14 cellular contexts compared by ENCODE assay signal in the genomic region with DNA sequence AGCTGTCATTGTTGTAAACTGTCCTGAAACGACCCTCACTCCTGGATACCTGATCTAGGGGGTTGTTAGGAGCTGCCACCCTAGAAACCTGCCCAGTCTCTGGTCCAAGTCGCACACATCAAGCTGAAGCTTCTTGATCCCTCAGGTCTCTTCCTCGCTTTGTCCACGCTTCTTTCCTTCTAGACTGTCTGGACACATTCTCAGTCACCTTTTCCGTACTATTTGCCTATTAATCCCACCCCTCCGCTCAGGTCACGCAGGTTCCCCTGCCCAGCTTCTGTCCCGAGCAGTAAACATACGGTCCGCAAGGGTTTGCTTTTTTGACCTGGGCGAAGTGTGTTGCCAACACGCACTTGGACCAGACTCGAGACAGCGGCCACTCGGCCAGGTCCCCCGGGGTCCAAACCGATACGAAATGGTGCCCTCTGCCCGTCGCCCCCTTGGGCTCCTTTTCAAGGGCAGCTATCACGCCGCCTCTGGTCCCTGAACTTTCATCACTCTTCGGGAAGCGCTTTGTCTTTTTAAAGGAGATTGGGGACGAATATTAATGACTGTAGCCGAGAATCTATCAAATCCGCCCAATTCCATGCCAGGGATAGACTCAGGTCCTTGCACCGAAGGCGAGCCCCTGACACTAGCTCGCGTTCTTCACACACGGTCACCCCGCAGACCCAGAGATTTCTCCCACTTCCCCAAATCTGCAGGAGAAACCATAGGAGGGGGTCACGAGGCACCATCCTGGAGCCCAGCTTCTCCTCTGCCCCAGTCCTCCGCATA. TPM values are rescaled to one million over a fixed set of nuclear protein-coding genes. Genes with fewer than 3 reads are reported as not detected.
A peak's percentile ranks its signal among the peaks of the same experiment; 100 is the strongest.
DNase-seq lines count a peak whose midpoint lies in the region; ATAC-seq and TF ChIP-seq lines count a peak whose summit lies in the region.
"Had no signal": no experiment of that assay in that cellular context is flagged by ENCODE, and none has a peak within 500 bp of the region (broad histone marks: within the 10 kb centered on the region; RNA-seq: fewer than 3 reads in every experiment).

No MANE protein-coding gene starts in this region.

- peak; percentile 22 for ATAC-seq in body of pancreas
- ATAC-seq in GM18909 (IDR thresholded peaks at IDR 0.05; ENCODE audit: poor library complexity, unreplicated experiment): no peak
- ATAC-seq: activated T-cell treated with anti-CD3 and anti-CD28 coated beads, Interleukin-2, amount 50 U/mL, for 72 hours had no signal

- H3K27me3 Mint-ChIP-seq in Calu3 (ENCODE audit: unreplicated experiment) (peaks cover 31% of the 10 kb centered on the region), progenitor cell of endocrine pancreas (peaks cover 40% of the 10 kb centered on the region)

- H3K4me1 Mint-ChIP-seq in Calu3 (ENCODE audit: low read depth, unreplicated experiment) (peaks cover 8% of the 10 kb centered on the region), progenitor cell of endocrine pancreas (ENCODE audit: low read depth) (peaks cover 12% of the 10 kb centered on the region)

- H3K4me3 ChIP-seq in body of pancreas (no peak overlapping the region), hepatocyte (peak overlapping the region; percentile 19)

- no TSS peak for BruUV-seq in Calu3 (replicated peaks; lab: Mats Ljungman, UMichigan)

- H3K9me3 ChIP-seq in body of pancreas (no peaks in the 10 kb centered on the region), hepatocyte (ENCODE audit: low read depth) (no peaks in the 10 kb centered on the region)

- no peaks in the 10 kb centered on the region for H3K9me2 ChIP-seq in hepatocyte (replicated peaks; ENCODE audit: insufficient read depth)

- H4K20me1 ChIP-seq in hepatocyte (ENCODE audit: insufficient read depth, poor library complexity, severe bottlenecking): no peaks in the 10 kb centered on the region

- WGBS in body of pancreas, 2 donors: 10 to 29% methylated on average over 35 of the region's 35 CpGs
- 27% methylated on average over 35 of the region's 35 CpGs for WGBS in hepatocyte (ENCODE audit: low lambda C conversion rate, missing lambda C conversion rate)

- H3K79me2 ChIP-seq in hepatocyte: no peaks in the 10 kb centered on the region

- intact Hi-C loops in Calu3 (cut with micrococcal nuclease; ENCODE audit: unreplicated experiment) (loop anchor here (10.0 kb wide), 1 partner anchor 235 kb away; no protein-coding TSS in a partner anchor), body of pancreas (cut with DNase I) (loop anchor here (10.0 kb wide), 1 partner anchor 235 kb away; no protein-coding TSS in a partner anchor)

- no peak for TF ChIP-seq POLR2A in body of pancreas (IDR thresholded peaks at IDR 0.05)

- H3K4me1 ChIP-seq in body of pancreas (peaks cover 17% of the 10 kb centered on the region), hepatocyte (ENCODE audit: insufficient read depth) (no peaks in the 10 kb centered on the region)

- H3K4me2 ChIP-seq in hepatocyte: peak overlapping the region; percentile 90

- peak overlapping the region; percentile 18 for H2AFZ ChIP-seq in hepatocyte

- H3K4me3 Mint-ChIP-seq in Calu3 (ENCODE audit: low read depth, unreplicated experiment) (peak overlapping the region; percentile 54), progenitor cell of endocrine pancreas (ENCODE audit: low read depth) (peak overlapping the region; percentile 69)
- H3K4me3 Mint-ChIP-seq: activated T-cell treated with anti-CD3 and anti-CD28 coated beads, Interleukin-2, amount 50 U/mL, for 72 hours; CD4-positive, alpha-beta T cell; T-helper 2 cell treated with Interferon-gamma antibody and Interleukin-4, amounts not matched to agents 5 μg/mL and 100 μg/mL, for 36 hours had no signal

- H3K27ac ChIP-seq in body of pancreas: no peak overlapping the region
- no peak overlapping the region for H3K27ac ChIP-seq in hepatocyte

- DNase-seq in Calu3: no peak
- DNase-seq in body of pancreas: no peak
- no peak for DNase-seq in hepatocyte (ENCODE audit: low spot score)
- DNase-seq in progenitor cell of endocrine pancreas (ENCODE audit: low spot score, unreplicated experiment): no peak
- no peak for DNase-seq in NCI-H2081 (lab: John Stamatoyannopoulos, UW)
- DNase-seq in LoVo (ENCODE audit: low spot score): no peak
- no peak for DNase-seq in germinal center (ENCODE audit: low spot score)
- DNase-seq: activated T-cell treated with anti-CD3 and anti-CD28 coated beads, Interleukin-2, amount 50 U/mL, for 72 hours; CD4-positive, alpha-beta T cell; effector memory CD4-positive, alpha-beta T cell; midbrain had no signal

- H3K27me3 ChIP-seq in body of pancreas (peaks cover 0 to 6% of the 10 kb centered on the region in 2 donors), hepatocyte (peaks cover 43% of the 10 kb centered on the region)

- CTCF ChIA-PET in Calu3 (lab: Charles Lee): interaction anchor here (0.9 to 1.0 kb wide), 2 partner anchors 11 to 347 kb away, joined by 3 read pairs; no protein-coding TSS in a partner anchor

- H3K36me3 Mint-ChIP-seq in Calu3 (ENCODE audit: insufficient read depth, unreplicated experiment) (no peaks in the 10 kb centered on the region), progenitor cell of endocrine pancreas (ENCODE audit: insufficient read depth) (no peaks in the 10 kb centered on the region)

- H3K9me3 Mint-ChIP-seq in Calu3 (ENCODE audit: low read depth, unreplicated experiment) (no peaks in the 10 kb centered on the region), progenitor cell of endocrine pancreas (ENCODE audit: low read depth) (no peaks in the 10 kb centered on the region)
- H3K9me3 Mint-ChIP-seq: CD4-positive, alpha-beta T cell; T-helper 2 cell treated with Interferon-gamma antibody and Interleukin-4, amounts not matched to agents 5 μg/mL and 100 μg/mL, for 36 hours had no signal

- H3K27ac Mint-ChIP-seq in Calu3 (ENCODE audit: unreplicated experiment): no peak overlapping the region
- peak overlapping the region; percentile 5 for H3K27ac Mint-ChIP-seq in progenitor cell of endocrine pancreas
- H3K27ac Mint-ChIP-seq: activated T-cell treated with anti-CD3 and anti-CD28 coated beads, Interleukin-2, amount 50 U/mL, for 72 hours; CD4-positive, alpha-beta T cell; T-helper 2 cell treated with Interferon-gamma antibody and Interleukin-4, amounts not matched to agents 5 μg/mL and 100 μg/mL, for 36 hours had no signal

- no peaks in the 10 kb centered on the region for H3K36me3 ChIP-seq in body of pancreas (replicated peaks in 1 of 2; ENCODE audit: insufficient read depth in 1 of 2, low read depth in 2 of 2)
- no peaks in the 10 kb centered on the region for H3K36me3 ChIP-seq in hepatocyte (replicated peaks; ENCODE audit: insufficient read depth, low read depth)

- TF ChIP-seq CTCF in Calu3 (IDR thresholded peaks at IDR 0.05; ENCODE audit: unreplicated experiment): no peak
- TF ChIP-seq CTCF in body of pancreas (IDR thresholded peaks at IDR 0.05): no peak
- TF ChIP-seq CTCF in hepatocyte (IDR thresholded peaks at IDR 0.05; ENCODE audit: poor library complexity): no peak
- TF ChIP-seq CTCF in progenitor cell of endocrine pancreas (IDR thresholded peaks at IDR 0.05; ENCODE audit: unreplicated experiment): no peak

RNA-seq across cellular contexts. Expression of gene PLCXD3, which starts 0.8 kb away (rescaled TPM):
- total RNA-seq in Calu3 (2022) (not detected in 2 replicates), body of pancreas (1 to 10 TPM; 1.6 to 3.9 TPM), hepatocyte (2.2 and 2.4 TPM in 2 replicates), progenitor cell of endocrine pancreas (1.1 and 1.2 TPM in 2 replicates)
- polyA plus RNA-seq in hepatocyte: 0.47 and 0.58 TPM in 2 replicates
- total RNA-seq: activated T-cell treated with anti-CD3 and anti-CD28 coated beads, Interleukin-2, amount 50 U/mL, for 72 hours; CD4-positive, alpha-beta T cell; HT1080 had no signal
